ENCODE assay signal across 11 cellular contexts in genomic region chr5:175915066-175916037, GRCh38. TPM values are rescaled to one million over a fixed set of nuclear protein-coding genes. Genes with fewer than 3 reads are reported as not detected.
DNase-seq lines count a peak whose midpoint lies in the region; ATAC-seq, FAIRE-seq and TF ChIP-seq lines count a peak whose summit lies in the region.
"Not testable (repeated sequence)": the region's sequence is repeated elsewhere in the genome, so short reads cannot be mapped to it uniquely, and the experiment has no call there.
"Had no signal": no experiment of that assay in that cellular context is flagged by ENCODE, and none has a peak within 500 bp of the region (broad histone marks: within the 10 kb centered on the region; RNA-seq: fewer than 3 reads in every experiment).

No MANE protein-coding gene starts in this region.

- not testable (repeated sequence) for H4K20me1 ChIP-seq in OCI-LY7 (ENCODE audit: insufficient read depth, low read length)

- CTCF ChIA-PET in OCI-LY7 (lab: Charles Lee; ENCODE audit: unreplicated experiment) = not testable (repeated sequence)

- not testable (repeated sequence) for TF ChIP-seq CTCF in OCI-LY7 (conservative IDR thresholded peaks at IDR 0.05; ENCODE audit: low read length)

- not testable (repeated sequence) for H3K4me1 Mint-ChIP-seq in activated T-helper 17 cell treated with anti-CD3 and anti-CD28 coated beads, Interleukin-2, amount 50 U/mL, for 72 hours

- not testable (repeated sequence) for H3K27ac ChIP-seq in OCI-LY7 (ENCODE audit: low read depth, low read length, poor library complexity, severe bottlenecking)

- H3K27ac Mint-ChIP-seq in activated T-helper 17 cell treated with anti-CD3 and anti-CD28 coated beads, Interleukin-2, amount 50 U/mL, for 72 hours = peak overlapping the region; percentile 53

- H3K4me3 ChIP-seq in OCI-LY7 (ENCODE audit: low read depth, low read length, poor library complexity, severe bottlenecking) = not testable (repeated sequence)

- not testable (repeated sequence) for DNase-seq in GM12892 (ENCODE audit: insufficient read length); OCI-LY7 (ENCODE audit: low spot score)

- FAIRE-seq in GM12892 (lab: Jason Lieb, UNC) (peak; percentile 50), islet of Langerhans (lab: Jason Lieb, UNC) (peak; percentile 84)

- peaks cover 25% of the 10 kb centered on the region for H3K36me3 Mint-ChIP-seq in activated T-helper 17 cell treated with anti-CD3 and anti-CD28 coated beads, Interleukin-2, amount 50 U/mL, for 72 hours (ENCODE audit: low read depth)

- not testable (repeated sequence) for H3K36me3 ChIP-seq in OCI-LY7 (ENCODE audit: insufficient read depth, low read length)

- H3K4me3 Mint-ChIP-seq in activated T-helper 17 cell treated with anti-CD3 and anti-CD28 coated beads, Interleukin-2, amount 50 U/mL, for 72 hours = peak overlapping the region; percentile 37

- H3K9me3 ChIP-seq in OCI-LY7 (ENCODE audit: low read length) = not testable (repeated sequence)

- not testable (repeated sequence) for H3K9me3 Mint-ChIP-seq in activated T-helper 17 cell treated with anti-CD3 and anti-CD28 coated beads, Interleukin-2, amount 50 U/mL, for 72 hours

- not testable (repeated sequence) for H3K79me2 ChIP-seq in OCI-LY7 (ENCODE audit: insufficient read depth, low read depth, low read length)

- peak overlapping the region; percentile 46 for H3K4me2 ChIP-seq in OCI-LY7 (ENCODE audit: low read length)

- not testable (repeated sequence) for H3K9me2 ChIP-seq in OCI-LY7 (ENCODE audit: insufficient read depth, low read length)

- H2AFZ ChIP-seq in OCI-LY7 (ENCODE audit: low read length) = not testable (repeated sequence)

- TF ChIP-seq POLR2A in GM12892 (IDR thresholded peaks at IDR 0.05; ENCODE audit: low read depth, low read length) = not testable (repeated sequence)

- intact Hi-C loops in OCI-LY7 (cut with micrococcal nuclease; ENCODE audit: unreplicated experiment) = not testable (repeated sequence)

- not testable (repeated sequence) for BruUV-seq in OCI-LY7 (replicated peaks; lab: Mats Ljungman, UMichigan)

- not testable (repeated sequence) for H3K27me3 Mint-ChIP-seq in activated T-helper 17 cell treated with anti-CD3 and anti-CD28 coated beads, Interleukin-2, amount 50 U/mL, for 72 hours

- ATAC-seq in GM19395 (IDR thresholded peaks at IDR 0.05; ENCODE audit: unreplicated experiment) = peak; percentile 70
- ATAC-seq in HG02588 (IDR thresholded peaks at IDR 0.05; ENCODE audit: unreplicated experiment) = peak; percentile 50
- ATAC-seq in HG03175 (IDR thresholded peaks at IDR 0.05; ENCODE audit: unreplicated experiment) = peak; percentile 65
- ATAC-seq in activated T-helper 17 cell treated with anti-CD3 and anti-CD28 coated beads, Interleukin-2, amount 50 U/mL, for 72 hours (replicated peaks) = peak; percentile 56

- not testable (repeated sequence) for H3K4me1 ChIP-seq in OCI-LY7 (ENCODE audit: insufficient read depth, low read length, poor library complexity, severe bottlenecking)

- POLR2A ChIA-PET in OCI-LY7 (lab: Charles Lee) = not testable (repeated sequence)

RNA-seq across cellular contexts. Expression of gene CPLX2, which starts 44.0 kb away (rescaled TPM):
- not detected for polyA plus RNA-seq in GM12892 (2012; ENCODE audit: missing spikeins)
- not detected in 2 replicates for total RNA-seq in OCI-LY7 (2014; rRNA removed; shearing (Covaris generic))
- total RNA-seq in OCI-LY7 (2022) = not detected in 2 replicates
- total RNA-seq in activated T-helper 17 cell treated with anti-CD3 and anti-CD28 coated beads, Interleukin-2, amount 50 U/mL, for 72 hours = not detected
- total RNA-seq: chondrocyte, H4, HT-29, lung microvascular endothelial cell had no signal

RNA-seq across cellular contexts. Expression of gene THOC3, which starts 52.8 kb away (rescaled TPM):
- polyA plus RNA-seq in GM12892 (2012; ENCODE audit: missing spikeins) = 72.5 TPM
- total RNA-seq in OCI-LY7 (2014; rRNA removed; shearing (Covaris generic)) = 74.9 and 86.3 TPM in 2 replicates
- 56.4 and 58.0 TPM in 2 replicates for total RNA-seq in OCI-LY7 (2022)
- 100 to 1,000 TPM; 122 to 126 TPM for total RNA-seq in activated T-helper 17 cell treated with anti-CD3 and anti-CD28 coated beads, Interleukin-2, amount 50 U/mL, for 72 hours
